10 cellular contexts compared by ENCODE assay signal in genomic region chr10:43131256-43131655, GRCh38.
"Had no signal": no experiment of that assay in that cellular context is flagged by ENCODE, and none has a peak within 500 bp of the region (broad histone marks: within the 10 kb centered on the region; RNA-seq: fewer than 3 reads in every experiment).

No MANE protein-coding gene starts in this region.

- H3K9me3 Mint-ChIP-seq: activated naive CD4-positive, alpha-beta T cell treated with anti-CD3 and anti-CD28 coated beads, Interleukin-2, amount 50 U/mL, for 72 hours; activated T-cell treated with anti-CD3 and anti-CD28 coated beads, Interleukin-2, amount 50 U/mL, for 24 hours; neural crest cell had no signal

- ATAC-seq: activated naive CD4-positive, alpha-beta T cell treated with anti-CD3 and anti-CD28 coated beads, Interleukin-2, amount 50 U/mL, for 72 hours had no signal

- H3K9me3 ChIP-seq: ovary, sigmoid colon, thoracic aorta had no signal

- H3K27ac ChIP-seq: ovary, sigmoid colon, thoracic aorta had no signal

- H3K4me3 ChIP-seq: ovary, sigmoid colon, thoracic aorta had no signal

- H3K27me3 Mint-ChIP-seq: activated T-cell treated with anti-CD3 and anti-CD28 coated beads, Interleukin-2, amount 50 U/mL, for 24 hours had no signal

- H3K27me3 ChIP-seq: ovary, sigmoid colon had no signal

- H3K36me3 ChIP-seq: ovary, sigmoid colon, thoracic aorta had no signal

- DNase-seq: activated T-cell treated with anti-CD3 and anti-CD28 coated beads, Interleukin-2, amount 50 U/mL, for 24 hours; foreskin fibroblast; hypothalamus; kidney glomerular epithelial cell; ovary; sigmoid colon; stimulated activated CD4-positive, alpha-beta T cell treated with anti-CD3 and anti-CD28 coated beads, Interleukin-1b, Interleukin-23, amount 100 ng/mL, for 48 hours had no signal

- H3K4me3 Mint-ChIP-seq: activated T-cell treated with anti-CD3 and anti-CD28 coated beads, Interleukin-2, amount 50 U/mL, for 24 hours; neural crest cell had no signal

- H3K27ac Mint-ChIP-seq: activated naive CD4-positive, alpha-beta T cell treated with anti-CD3 and anti-CD28 coated beads, Interleukin-2, amount 50 U/mL, for 72 hours; activated T-cell treated with anti-CD3 and anti-CD28 coated beads, Interleukin-2, amount 50 U/mL, for 24 hours had no signal
